17 cellular contexts compared by ENCODE assay signal in the genomic region with DNA sequence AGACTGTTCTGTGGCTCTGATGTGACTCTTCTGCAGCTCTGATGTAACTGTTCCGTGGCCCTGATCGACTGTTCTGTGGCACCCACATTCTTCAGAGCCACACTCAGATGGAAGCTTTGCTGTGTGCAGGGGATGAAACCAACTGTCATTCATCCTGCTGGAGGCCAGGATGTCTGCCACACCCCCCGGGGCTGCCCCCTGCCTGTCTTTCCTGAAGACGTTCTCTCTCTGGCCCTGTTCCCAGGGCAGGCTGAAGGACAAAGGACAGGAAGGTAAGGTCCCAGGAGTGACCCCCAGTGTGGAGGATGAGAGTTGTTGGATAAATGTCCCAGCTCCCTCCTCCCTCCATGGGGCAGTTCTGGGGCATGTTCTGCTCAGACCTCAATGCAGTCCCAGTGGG. TPM values are rescaled to one million over a fixed set of nuclear protein-coding genes. Genes with fewer than 3 reads are reported as not detected.
"Had no signal": no experiment of that assay in that cellular context is flagged by ENCODE, and none has a peak within 500 bp of the region (broad histone marks: within the 10 kb centered on the region; RNA-seq: fewer than 3 reads in every experiment).

No MANE protein-coding gene starts in this region.

- H3K4me2 ChIP-seq: hepatocyte had no signal

- DNase-seq: activated CD4-positive, alpha-beta T cell treated with anti-CD3 and anti-CD28 coated beads, Interleukin-2, amount 10 ng/mL, durations not matched to agents 24 days and 14 days; activated naive CD4-positive, alpha-beta T cell treated with anti-CD3 and anti-CD28 coated beads, Interleukin-2, amount 10 ng/mL, durations not matched to agents 7 days and 5 days; caudate nucleus; effector CD4-positive, alpha-beta T cell; gastrocnemius medialis; natural killer cell; ovary had no signal

- H3K9me3 Mint-ChIP-seq: activated CD4-positive, alpha-beta T cell treated with anti-CD3 and anti-CD28 coated beads, Interleukin-2, amount 10 ng/mL, durations not matched to agents 24 days and 14 days; activated naive CD4-positive, alpha-beta T cell treated with anti-CD3 and anti-CD28 coated beads, Interleukin-2, amount 10 ng/mL, durations not matched to agents 7 days and 5 days; activated T-helper 1 cell treated with anti-CD3 and anti-CD28 coated beads, Interleukin-12 subunit alpha, Interleukin-12 subunit beta, Interleukin-2, Interleukin-4 antibody, amounts not matched to agents 30 ng/mL and 10 ng/mL and 1 ng/mL, durations not matched to agents 14 hours and 24 hours and 36 hours; natural killer cell had no signal

- H3K36me3 Mint-ChIP-seq: activated naive CD4-positive, alpha-beta T cell treated with anti-CD3 and anti-CD28 coated beads, Interleukin-2, amount 10 ng/mL, durations not matched to agents 7 days and 5 days; natural killer cell; WTC11 had no signal

- H3K79me2 ChIP-seq: hepatocyte had no signal

- H3K9me3 ChIP-seq: gastrocnemius medialis, mucosa of descending colon, ovary had no signal

- H3K27ac ChIP-seq: gastrocnemius medialis, ovary had no signal

- H3K27ac Mint-ChIP-seq: activated CD4-positive, alpha-beta T cell treated with anti-CD3 and anti-CD28 coated beads, Interleukin-2, amount 10 ng/mL, durations not matched to agents 24 days and 14 days; activated naive CD4-positive, alpha-beta T cell treated with anti-CD3 and anti-CD28 coated beads, Interleukin-2, amount 10 ng/mL, durations not matched to agents 7 days and 5 days; activated T-helper 1 cell treated with anti-CD3 and anti-CD28 coated beads, Interleukin-12 subunit alpha, Interleukin-12 subunit beta, Interleukin-2, Interleukin-4 antibody, amounts not matched to agents 30 ng/mL and 10 ng/mL and 1 ng/mL, durations not matched to agents 14 hours and 24 hours and 36 hours; natural killer cell; WTC11 had no signal

- H3K4me1 Mint-ChIP-seq: activated CD4-positive, alpha-beta T cell treated with anti-CD3 and anti-CD28 coated beads, Interleukin-2, amount 10 ng/mL, durations not matched to agents 24 days and 14 days; activated naive CD4-positive, alpha-beta T cell treated with anti-CD3 and anti-CD28 coated beads, Interleukin-2, amount 10 ng/mL, durations not matched to agents 7 days and 5 days; natural killer cell had no signal

- ATAC-seq: gastrocnemius medialis, mucosa of descending colon, natural killer cell, WTC11 had no signal

- H2AFZ ChIP-seq: hepatocyte had no signal

- H3K36me3 ChIP-seq: gastrocnemius medialis, ovary had no signal

- H3K4me3 ChIP-seq: coronary artery, gastrocnemius medialis, hepatocyte, lung, mucosa of descending colon, ovary had no signal

- H3K4me3 Mint-ChIP-seq: activated CD4-positive, alpha-beta T cell treated with anti-CD3 and anti-CD28 coated beads, Interleukin-2, amount 10 ng/mL, durations not matched to agents 24 days and 14 days; activated naive CD4-positive, alpha-beta T cell treated with anti-CD3 and anti-CD28 coated beads, Interleukin-2, amount 10 ng/mL, durations not matched to agents 7 days and 5 days; activated T-helper 1 cell treated with anti-CD3 and anti-CD28 coated beads, Interleukin-12 subunit alpha, Interleukin-12 subunit beta, Interleukin-2, Interleukin-4 antibody, amounts not matched to agents 30 ng/mL and 10 ng/mL and 1 ng/mL, durations not matched to agents 14 hours and 24 hours and 36 hours; natural killer cell; WTC11 had no signal

- H3K27me3 ChIP-seq: gastrocnemius medialis, hepatocyte, ovary had no signal

RNA-seq across cellular contexts. Expression of a gene that starts 29.4 kb away (rescaled TPM):
- total RNA-seq: activated CD4-positive, alpha-beta T cell treated with anti-CD3 and anti-CD28 coated beads, Interleukin-2, amount 10 ng/mL, durations not matched to agents 24 days and 14 days; activated T-helper 1 cell treated with anti-CD3 and anti-CD28 coated beads, Interleukin-12 subunit alpha, Interleukin-12 subunit beta, Interleukin-2, Interleukin-4 antibody, amounts not matched to agents 30 ng/mL and 10 ng/mL and 1 ng/mL, durations not matched to agents 14 hours and 24 hours and 36 hours; endothelial cell of umbilical vein; renal cortical epithelial cell; skeletal muscle tissue; WTC11 had no signal
- polyA plus RNA-seq: adipose tissue, endothelial cell of umbilical vein had no signal
